8 cellular contexts compared by ENCODE assay signal in genomic region chr3:133572158-133573053, GRCh38. TPM values are rescaled to one million over a fixed set of nuclear protein-coding genes. Genes with fewer than 3 reads are reported as not detected.
DNase-seq lines count a peak whose midpoint lies in the region; ATAC-seq and TF ChIP-seq lines count a peak whose summit lies in the region.

No MANE protein-coding gene starts in this region.

- POLR2A ChIA-PET in naive thymus-derived CD4-positive, alpha-beta T cell (lab: Charles Lee), result interaction anchor here (0.6 to 9.8 kb wide), 17 partner anchors 28 to 1155 kb away, joined by 3 to 179 read pairs (median 4); partner anchors contain the start of genes ANAPC13, CEP63, DNAJC13 and RYK

- H3K4me1 Mint-ChIP-seq in activated naive CD4-positive, alpha-beta T cell treated with anti-CD3 and anti-CD28 coated beads, Interleukin-2, amount 50 U/mL, for 24 hours, result peaks cover 33% of the 10 kb centered on the region
- peaks cover 18 to 59% (median 45%) of the 10 kb centered on the region in 7 donors for H3K4me1 Mint-ChIP-seq in naive thymus-derived CD4-positive, alpha-beta T cell

- TF ChIP-seq CTCF in LNCaP clone FGC (IDR thresholded peaks at IDR 0.05; ENCODE audit: control insufficient read depth, extremely low read depth, insufficient read depth), result no peak

- peak overlapping the region; percentile 99 for H3K27ac Mint-ChIP-seq in activated naive CD4-positive, alpha-beta T cell treated with anti-CD3 and anti-CD28 coated beads, Interleukin-2, amount 50 U/mL, for 24 hours
- peak overlapping the region; percentile 91 to 100 (median 98) for H3K27ac Mint-ChIP-seq in naive thymus-derived CD4-positive, alpha-beta T cell

- CTCF ChIA-PET in naive thymus-derived CD4-positive, alpha-beta T cell (lab: Charles Lee), result interaction anchor here (1.0 to 2.3 kb wide), 3 partner anchors 72 to 83 kb away, joined by 4 to 18 read pairs (median 10); no protein-coding TSS in a partner anchor

- no peak for ATAC-seq in naive thymus-derived CD4-positive, alpha-beta T cell
- ATAC-seq in sciatic nerve, result no peak

- H3K36me3 ChIP-seq in naive thymus-derived CD4-positive, alpha-beta T cell (ENCODE audit: control insufficient read depth in 2 of 3, insufficient read depth in 3 of 3, low read length in 3 of 3), result peaks cover 0 to 8% (median 0%) of the 10 kb centered on the region in 3 experiments

- no peak for DNase-seq in activated naive CD4-positive, alpha-beta T cell (lab: John Stamatoyannopoulos, UW)
- DNase-seq in LNCaP clone FGC (ENCODE audit: low read depth) (no peak), SW480 (ENCODE audit: low spot score) (no peak), sciatic nerve (ENCODE audit: low spot score) (no peak), nucleus accumbens (lab: John Stamatoyannopoulos, UW) (no peak)
- peak in 4 of 9 donors; percentile 25 to 39 (median 36) for DNase-seq in naive thymus-derived CD4-positive, alpha-beta T cell

- peaks cover 25 to 32% of the 10 kb centered on the region in 2 donors for H3K4me1 ChIP-seq in naive thymus-derived CD4-positive, alpha-beta T cell (ENCODE audit: control insufficient read depth in 2 of 2, insufficient read depth in 2 of 2, low read length in 2 of 2)

- no peaks in the 10 kb centered on the region for H3K27me3 Mint-ChIP-seq in activated naive CD4-positive, alpha-beta T cell treated with anti-CD3 and anti-CD28 coated beads, Interleukin-2, amount 50 U/mL, for 24 hours
- no peaks in the 10 kb centered on the region for H3K27me3 Mint-ChIP-seq in naive thymus-derived CD4-positive, alpha-beta T cell

- H3K27ac ChIP-seq in cingulate gyrus (ENCODE audit: low read depth, low read length), result peak overlapping the region; percentile 82
- H3K27ac ChIP-seq in naive thymus-derived CD4-positive, alpha-beta T cell (ENCODE audit: low read depth, low read length), result peak overlapping the region; percentile 77

- H3K4me3 Mint-ChIP-seq in activated naive CD4-positive, alpha-beta T cell treated with anti-CD3 and anti-CD28 coated beads, Interleukin-2, amount 50 U/mL, for 24 hours, result peak overlapping the region; percentile 88
- peak overlapping the region; percentile 74 to 99 (median 89) for H3K4me3 Mint-ChIP-seq in naive thymus-derived CD4-positive, alpha-beta T cell

- H3K9me3 Mint-ChIP-seq in activated naive CD4-positive, alpha-beta T cell treated with anti-CD3 and anti-CD28 coated beads, Interleukin-2, amount 50 U/mL, for 24 hours, result no peaks in the 10 kb centered on the region
- peaks cover 0 to 2% (median 0%) of the 10 kb centered on the region in 11 donors for H3K9me3 Mint-ChIP-seq in naive thymus-derived CD4-positive, alpha-beta T cell

- no peaks in the 10 kb centered on the region for H3K27me3 ChIP-seq in naive thymus-derived CD4-positive, alpha-beta T cell (ENCODE audit: control insufficient read depth in 2 of 2, insufficient read depth in 2 of 2, low read length in 2 of 2)

- no peaks in the 10 kb centered on the region for H3K9me3 ChIP-seq in naive thymus-derived CD4-positive, alpha-beta T cell (ENCODE audit: control insufficient read depth in 2 of 3, low read length in 3 of 3)

- peaks cover 23% of the 10 kb centered on the region for H3K36me3 Mint-ChIP-seq in activated naive CD4-positive, alpha-beta T cell treated with anti-CD3 and anti-CD28 coated beads, Interleukin-2, amount 50 U/mL, for 24 hours
- H3K36me3 Mint-ChIP-seq in naive thymus-derived CD4-positive, alpha-beta T cell, result peaks cover 0 to 27% (median 14%) of the 10 kb centered on the region in 5 donors

- peak overlapping the region; percentile 43 for H3K4me3 ChIP-seq in LNCaP clone FGC (ENCODE audit: low read depth, low read length)
- H3K4me3 ChIP-seq in naive thymus-derived CD4-positive, alpha-beta T cell (ENCODE audit: low read length), result peak overlapping the region; percentile 59

- intact Hi-C loops in naive thymus-derived CD4-positive, alpha-beta T cell (cut with micrococcal nuclease), result loop anchor here (1.0 to 5.0 kb wide), 17 partner anchors 66 to 1155 kb away; partner anchors contain the start of genes NPHP3 (in 2 of the 2), SRPRB (in 2 of the 2), UBA5 (in 2 of the 2) and CEP63 (in 1 of the 2)
- intact Hi-C loops in sciatic nerve (cut with DNase I), result no loop called here

RNA-seq across cellular contexts. Expression of gene CDV3, which starts 1.1 kb away (rescaled TPM):
- total RNA-seq in naive thymus-derived CD4-positive, alpha-beta T cell, result 100 to 1,000 TPM; 179 to 206 (median 200) TPM
- polyA plus RNA-seq in naive thymus-derived CD4-positive, alpha-beta T cell, result 10 to 100 TPM; 37.4 to 45.4 TPM
- 140 TPM for total RNA-seq in sciatic nerve
